1 cellular context compared by ENCODE assay signal in the genomic region with DNA sequence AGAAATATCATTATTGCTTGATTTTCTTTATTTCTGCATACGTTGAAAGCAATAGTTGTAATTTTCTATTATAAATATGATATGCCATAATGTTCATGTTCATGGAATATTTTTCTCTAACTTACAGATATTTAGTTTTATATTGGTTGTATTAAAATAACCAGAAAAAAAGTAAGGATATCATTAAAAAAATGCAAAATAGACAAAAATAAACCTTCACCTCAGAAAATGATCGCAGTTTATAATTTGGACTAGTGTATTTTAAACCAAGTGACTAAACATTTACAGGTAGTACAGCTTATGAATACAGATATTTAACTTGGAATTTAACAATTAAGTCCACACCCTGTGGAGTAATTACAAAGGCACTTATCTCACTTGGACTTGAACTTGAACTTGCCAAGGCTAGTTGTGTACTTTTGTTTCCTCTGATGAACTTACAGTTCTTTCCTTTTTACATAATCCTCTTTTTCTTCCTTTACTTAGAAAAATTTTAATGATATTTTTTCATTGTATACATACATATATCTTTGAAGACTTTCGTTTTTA.
TF ChIP-seq lines count a peak whose summit lies in the region.

No MANE protein-coding gene starts in this region.

TF ChIP-seq in GM12878, 131 proteins besides CTCF, POLR2A, EP300 and RAD21:
- no peak for TF ChIP-seq RBBP5 (conservative IDR thresholded peaks at IDR 0.05)
- TF ChIP-seq NR2C2 (IDR thresholded peaks at IDR 0.05; ENCODE audit: borderline replicate concordance, control insufficient read depth, insufficient read length, low read depth): no peak
- no peak for TF ChIP-seq ZBED1 (IDR thresholded peaks at IDR 0.05; ENCODE audit: borderline replicate concordance)
- TF ChIP-seq SMAD5 (IDR thresholded peaks at IDR 0.05; ENCODE audit: low read depth): no peak
